2 cellular contexts compared by ENCODE assay signal in genomic region chr2:241547781-241548450, GRCh38.
A peak's percentile ranks its signal among the peaks of the same experiment; 100 is the strongest.
TF ChIP-seq lines count a peak whose summit lies in the region.

No MANE protein-coding gene starts in this region.

TF ChIP-seq in HEK293, 187 proteins besides CTCF, POLR2A, EP300 and RAD21:
- TF ChIP-seq RBAK (tag by site-specific recombination; IDR thresholded peaks at IDR 0.05) (peak; percentile 93), ZNF776 (tag by site-specific recombination; IDR thresholded peaks at IDR 0.05; ENCODE audit: borderline replicate concordance) (no peak)

TF ChIP-seq in SK-N-SH, 30 proteins besides CTCF, POLR2A, EP300 and RAD21:
- TF ChIP-seq PBX3 (IDR thresholded peaks at IDR 0.05): no peak
- TF ChIP-seq JUND (IDR thresholded peaks at IDR 0.05): no peak
- no peak for TF ChIP-seq MXI1 (IDR thresholded peaks at IDR 0.05; ENCODE audit: low read depth, low read length)
- TF ChIP-seq USF2 (IDR thresholded peaks at IDR 0.05; ENCODE audit: borderline replicate concordance, low read depth, low read length): no peak
- TF ChIP-seq FOSL2 (IDR thresholded peaks at IDR 0.05; ENCODE audit: borderline replicate concordance, low read depth): no peak
- no peak for TF ChIP-seq FOXJ3 (CRISPR knock-in tag; IDR thresholded peaks at IDR 0.05)
- TF ChIP-seq GATA2 (CRISPR knock-in tag; IDR thresholded peaks at IDR 0.05): no peak
- no peak for TF ChIP-seq SMC3 (IDR thresholded peaks at IDR 0.05; ENCODE audit: low read depth, low read length)
- TF ChIP-seq USF1 (IDR thresholded peaks at IDR 0.05; ENCODE audit: borderline replicate concordance, low read depth): no peak
- TF ChIP-seq NFIC (IDR thresholded peaks at IDR 0.05; ENCODE audit: borderline replicate concordance): no peak
- TF ChIP-seq, protein P1, sequence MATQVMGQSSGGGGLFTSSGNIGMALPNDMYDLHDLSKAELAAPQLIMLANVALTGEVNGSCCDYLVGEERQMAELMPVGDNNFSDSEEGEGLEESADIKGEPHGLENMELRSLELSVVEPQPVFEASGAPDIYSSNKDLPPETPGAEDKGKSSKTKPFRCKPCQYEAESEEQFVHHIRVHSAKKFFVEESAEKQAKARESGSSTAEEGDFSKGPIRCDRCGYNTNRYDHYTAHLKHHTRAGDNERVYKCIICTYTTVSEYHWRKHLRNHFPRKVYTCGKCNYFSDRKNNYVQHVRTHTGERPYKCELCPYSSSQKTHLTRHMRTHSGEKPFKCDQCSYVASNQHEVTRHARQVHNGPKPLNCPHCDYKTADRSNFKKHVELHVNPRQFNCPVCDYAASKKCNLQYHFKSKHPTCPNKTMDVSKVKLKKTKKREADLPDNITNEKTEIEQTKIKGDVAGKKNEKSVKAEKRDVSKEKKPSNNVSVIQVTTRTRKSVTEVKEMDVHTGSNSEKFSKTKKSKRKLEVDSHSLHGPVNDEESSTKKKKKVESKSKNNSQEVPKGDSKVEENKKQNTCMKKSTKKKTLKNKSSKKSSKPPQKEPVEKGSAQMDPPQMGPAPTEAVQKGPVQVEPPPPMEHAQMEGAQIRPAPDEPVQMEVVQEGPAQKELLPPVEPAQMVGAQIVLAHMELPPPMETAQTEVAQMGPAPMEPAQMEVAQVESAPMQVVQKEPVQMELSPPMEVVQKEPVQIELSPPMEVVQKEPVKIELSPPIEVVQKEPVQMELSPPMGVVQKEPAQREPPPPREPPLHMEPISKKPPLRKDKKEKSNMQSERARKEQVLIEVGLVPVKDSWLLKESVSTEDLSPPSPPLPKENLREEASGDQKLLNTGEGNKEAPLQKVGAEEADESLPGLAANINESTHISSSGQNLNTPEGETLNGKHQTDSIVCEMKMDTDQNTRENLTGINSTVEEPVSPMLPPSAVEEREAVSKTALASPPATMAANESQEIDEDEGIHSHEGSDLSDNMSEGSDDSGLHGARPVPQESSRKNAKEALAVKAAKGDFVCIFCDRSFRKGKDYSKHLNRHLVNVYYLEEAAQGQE (IDR thresholded peaks at IDR 0.05; ENCODE audit: low read depth, low read length): no peak
- TF ChIP-seq YY1 (IDR thresholded peaks at IDR 0.05; ENCODE audit: low read depth): no peak
- TF ChIP-seq ELF1 (IDR thresholded peaks at IDR 0.05): no peak
- no peak for TF ChIP-seq FOXM1 (IDR thresholded peaks at IDR 0.05; ENCODE audit: low read depth)
- TF ChIP-seq TEAD4 (IDR thresholded peaks at IDR 0.05; ENCODE audit: borderline replicate concordance, insufficient read depth): no peak
